In the genomic region with DNA sequence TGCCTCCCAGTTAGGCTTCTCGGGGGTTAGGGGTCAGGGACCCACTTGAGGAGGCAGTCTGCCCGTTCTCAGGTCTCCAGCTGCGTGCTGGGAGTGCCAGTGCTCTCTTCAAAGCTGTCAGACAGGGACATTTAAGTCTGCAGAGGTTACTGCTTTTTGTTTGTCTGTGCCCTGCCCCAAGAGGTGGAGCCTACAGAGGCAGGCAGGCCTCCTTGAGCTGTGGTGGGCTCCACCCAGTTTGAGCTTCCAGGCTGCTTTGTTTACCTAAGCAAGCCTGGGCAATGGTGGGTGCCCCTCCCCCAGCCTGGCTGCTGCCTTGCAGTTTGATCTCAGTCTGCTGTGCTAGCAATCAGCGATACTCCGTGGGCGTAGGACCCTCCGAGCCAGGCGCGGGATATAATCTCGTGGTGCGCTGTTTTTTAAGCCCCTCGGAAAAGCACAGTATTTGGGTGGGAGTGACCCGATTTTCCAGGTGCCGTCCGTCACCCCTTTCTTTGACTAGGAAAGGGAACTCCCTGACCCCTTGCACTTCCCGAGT, we compare ENCODE assay signal across 7 cellular contexts. TPM values are rescaled to one million over a fixed set of nuclear protein-coding genes. Genes with fewer than 3 reads are reported as not detected.
A peak's percentile ranks its signal among the peaks of the same experiment; 100 is the strongest.
DNase-seq lines count a peak whose midpoint lies in the region; TF ChIP-seq lines count a peak whose summit lies in the region.
"Not testable (repeated sequence)": the region's sequence is repeated elsewhere in the genome, so short reads cannot be mapped to it uniquely, and the experiment has no call there.

No MANE protein-coding gene starts in this region.

- peak overlapping the region; percentile 25 for H3K56ac ChIP-seq in mesendoderm (ENCODE audit: low read length)

- peaks cover 28% of the 10 kb centered on the region for H3K36me3 Mint-ChIP-seq in activated CD4-positive, alpha-beta T cell treated with anti-CD3 and anti-CD28 coated beads, Interleukin-2, amount 10 ng/mL, durations not matched to agents 24 days and 14 days (ENCODE audit: low read depth)

- H4K8ac ChIP-seq in mesendoderm (ENCODE audit: low read depth, low read length) = not testable (repeated sequence)

- peaks cover 11% of the 10 kb centered on the region; the same call in 1 of the 2 replicates for H3K4me1 ChIP-seq in ES-I3 (ENCODE audit: insufficient read depth, low read length)
- not testable (repeated sequence) for H3K4me1 ChIP-seq in NT2/D1 (ENCODE audit: insufficient read depth, insufficient read length); mesendoderm (ENCODE audit: control insufficient read depth, low read depth, low read length); smooth muscle cell (ENCODE audit: low read depth)

- not testable (repeated sequence) for H3K79me2 ChIP-seq in mesendoderm (ENCODE audit: control insufficient read depth, insufficient read depth, low read length)
- H3K79me2 ChIP-seq in smooth muscle cell (ENCODE audit: low read depth) = peaks cover 39% of the 10 kb centered on the region

- H2BK5ac ChIP-seq in mesendoderm (ENCODE audit: low read length) = not testable (repeated sequence)

- H3F3A ChIP-seq in smooth muscle cell (ENCODE audit: low read depth) = not testable (repeated sequence)

- H3K4me3 ChIP-seq in NT2/D1 (ENCODE audit: insufficient read length, low read depth) = peak overlapping the region; percentile 49
- H3K4me3 ChIP-seq in mesendoderm (ENCODE audit: low read length) = not testable (repeated sequence)
- peak overlapping the region; percentile 55 for H3K4me3 ChIP-seq in smooth muscle cell

- not testable (repeated sequence) for H2BK15ac ChIP-seq in mesendoderm (replicated peaks; ENCODE audit: low read depth)

- H3K27me3 Mint-ChIP-seq in activated CD4-positive, alpha-beta T cell treated with anti-CD3 and anti-CD28 coated beads, Interleukin-2, amount 10 ng/mL, durations not matched to agents 24 days and 14 days = not testable (repeated sequence)

- H3K9ac ChIP-seq in ES-I3 (ENCODE audit: low read depth, low read length) (peak overlapping the region; percentile 72), smooth muscle cell (ENCODE audit: low read depth) (peak overlapping the region; percentile 48)
- H3K9ac ChIP-seq in NT2/D1 (ENCODE audit: insufficient read length, low read depth); mesendoderm (ENCODE audit: low read length): not testable (repeated sequence)

- intact Hi-C loops in activated CD4-positive, alpha-beta T cell treated with anti-CD3 and anti-CD28 coated beads, Interleukin-2, amount 10 ng/mL, durations not matched to agents 24 days and 14 days (cut with micrococcal nuclease) = not testable (repeated sequence)

- TF ChIP-seq CTCF in smooth muscle cell (IDR thresholded peaks at IDR 0.05; ENCODE audit: borderline replicate concordance, insufficient read depth, poor library complexity, severe bottlenecking) = not testable (repeated sequence)

- peak overlapping the region; percentile 31 for H2AFZ ChIP-seq in smooth muscle cell (ENCODE audit: low read depth)

- H3K9me3 ChIP-seq in ES-I3 (ENCODE audit: control insufficient read depth, insufficient read depth, low read length); NT2/D1 (ENCODE audit: insufficient read depth, low read length); smooth muscle cell (replicated peaks; ENCODE audit: low read depth): not testable (repeated sequence)

- peaks cover 54% of the 10 kb centered on the region for H3K4me1 Mint-ChIP-seq in activated CD4-positive, alpha-beta T cell treated with anti-CD3 and anti-CD28 coated beads, Interleukin-2, amount 10 ng/mL, durations not matched to agents 24 days and 14 days

- H4K5ac ChIP-seq in mesendoderm (ENCODE audit: low read length) = not testable (repeated sequence)

- not testable (repeated sequence) for H3K79me1 ChIP-seq in mesendoderm (ENCODE audit: low read length)

- DNase-seq in NT2/D1 (ENCODE audit: low read depth, low spot score); mesendoderm; smooth muscle cell (lab: John Stamatoyannopoulos, UW; ENCODE audit: unreplicated experiment): not testable (repeated sequence)
- peak; percentile 81 for DNase-seq in activated CD4-positive, alpha-beta T cell treated with anti-CD3 and anti-CD28 coated beads, Interleukin-2, amount 10 ng/mL, durations not matched to agents 24 days and 14 days
- peak; percentile 24 for DNase-seq in activated gamma-delta T cell (lab: John Stamatoyannopoulos, UW)
- DNase-seq in effector CD4-positive, alpha-beta T cell = peak; percentile 39

- not testable (repeated sequence) for H3K36me3 ChIP-seq in ES-I3 (ENCODE audit: insufficient read depth, low read length); NT2/D1 (ENCODE audit: insufficient read depth, insufficient read length, low read length); mesendoderm (ENCODE audit: control insufficient read depth, insufficient read depth, low read length); smooth muscle cell (ENCODE audit: low read depth)

- H3K27me3 ChIP-seq in NT2/D1 (ENCODE audit: insufficient read depth, insufficient read length); mesendoderm (ENCODE audit: insufficient read depth, low read length, poor library complexity); smooth muscle cell (ENCODE audit: low read depth): not testable (repeated sequence)

- H3K9me3 Mint-ChIP-seq in activated CD4-positive, alpha-beta T cell treated with anti-CD3 and anti-CD28 coated beads, Interleukin-2, amount 10 ng/mL, durations not matched to agents 24 days and 14 days = not testable (repeated sequence)

- not testable (repeated sequence) for H3K18ac ChIP-seq in mesendoderm (ENCODE audit: low read length)

- WGBS in mesendoderm (ENCODE audit: extremely low coverage, insufficient coverage, low lambda C conversion rate) = no CpG with 5 or more reads among the region's 16 CpGs
- WGBS in smooth muscle cell (ENCODE audit: low lambda C conversion rate) = 35% methylated on average over 16 of the region's 16 CpGs

- H3K4ac ChIP-seq in mesendoderm (ENCODE audit: low read depth, low read length) = not testable (repeated sequence)

- H3K4me2 ChIP-seq in mesendoderm (ENCODE audit: low read length) = not testable (repeated sequence)
- peak overlapping the region; percentile 83 for H3K4me2 ChIP-seq in smooth muscle cell

- H2BK120ac ChIP-seq in mesendoderm (ENCODE audit: low read depth, low read length) = not testable (repeated sequence)

- peaks cover 15% of the 10 kb centered on the region for H4K20me1 ChIP-seq in smooth muscle cell (ENCODE audit: low read depth)

- H3K27ac ChIP-seq in mesendoderm (ENCODE audit: low read depth, low read length) = not testable (repeated sequence)
- peak overlapping the region; percentile 16 for H3K27ac ChIP-seq in smooth muscle cell (ENCODE audit: low read depth)

- not testable (repeated sequence) for H2AK5ac ChIP-seq in mesendoderm (ENCODE audit: low read length)

- peak overlapping the region; percentile 80 for H3K27ac Mint-ChIP-seq in activated CD4-positive, alpha-beta T cell treated with anti-CD3 and anti-CD28 coated beads, Interleukin-2, amount 10 ng/mL, durations not matched to agents 24 days and 14 days

- H3K4me3 Mint-ChIP-seq in activated CD4-positive, alpha-beta T cell treated with anti-CD3 and anti-CD28 coated beads, Interleukin-2, amount 10 ng/mL, durations not matched to agents 24 days and 14 days = peak overlapping the region; percentile 59

- H3K23ac ChIP-seq in mesendoderm (ENCODE audit: low read length) = not testable (repeated sequence)

RNA-seq across cellular contexts. Expression of a gene that starts 48.5 kb away (rescaled TPM):
- total RNA-seq in activated CD4-positive, alpha-beta T cell treated with anti-CD3 and anti-CD28 coated beads, Interleukin-2, amount 10 ng/mL, durations not matched to agents 24 days and 14 days = 96.2 and 99.0 TPM in 2 replicates
- 17.5 TPM for polyA plus RNA-seq in mesendoderm (2013, experiment 1 of 2)
- polyA plus RNA-seq in mesendoderm (2013, experiment 2 of 2) = 18.3 TPM
- 24.0 and 31.5 TPM in 2 replicates for total RNA-seq in smooth muscle cell
- 12.6 and 16.4 TPM in 2 replicates for polyA plus RNA-seq in smooth muscle cell
